ENCODE assay signal across 8 cellular contexts in the genomic region with DNA sequence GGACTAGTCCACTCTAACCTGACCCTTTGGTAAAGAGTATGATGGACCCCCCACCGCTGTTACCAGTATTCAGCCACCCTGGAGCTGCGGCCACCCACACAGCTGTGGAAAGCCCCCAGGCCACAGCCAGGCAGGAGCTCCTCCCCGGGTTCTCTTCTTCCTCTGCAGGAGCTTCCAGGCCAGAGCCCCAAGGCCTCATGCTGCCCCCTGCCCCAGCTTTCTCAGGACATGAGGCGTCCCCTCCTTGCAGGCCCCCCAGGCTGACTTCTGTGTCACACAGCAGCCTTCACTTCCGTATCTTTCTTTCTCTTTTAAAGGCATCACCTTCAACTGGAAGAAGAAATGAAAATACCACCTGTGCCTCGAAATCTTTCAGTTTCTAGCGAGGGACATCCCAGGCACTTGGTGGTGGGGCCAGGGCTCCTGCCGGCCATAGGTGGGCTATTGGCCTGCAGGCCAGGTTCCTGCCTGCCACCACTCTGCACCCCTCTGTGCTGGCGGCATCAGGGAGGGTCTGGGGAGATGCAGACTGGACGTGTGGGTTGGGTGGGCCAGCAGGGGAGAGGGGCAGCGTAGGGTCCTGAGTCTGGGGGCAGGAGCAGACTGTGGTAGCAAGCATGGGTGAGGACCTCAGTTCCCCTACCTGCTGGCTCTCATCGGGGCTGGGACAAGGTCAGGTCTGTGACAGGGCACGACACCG. TPM values are rescaled to one million over a fixed set of nuclear protein-coding genes. Genes with fewer than 3 reads are reported as not detected.
A peak's percentile ranks its signal among the peaks of the same experiment; 100 is the strongest.
DNase-seq lines count a peak whose midpoint lies in the region; ATAC-seq lines count a peak whose summit lies in the region.

No MANE protein-coding gene starts in this region.

- H3K27ac Mint-ChIP-seq in activated T-helper 1 cell treated with anti-CD3 and anti-CD28 coated beads, Interleukin-12 subunit alpha, Interleukin-12 subunit beta, Interleukin-2, Interleukin-4 antibody, amounts not matched to agents 30 ng/mL and 10 ng/mL and 1 ng/mL, durations not matched to agents 14 hours and 24 hours and 36 hours = peak overlapping the region; percentile 99

- no peaks in the 10 kb centered on the region for H3K27me3 Mint-ChIP-seq in activated T-helper 1 cell treated with anti-CD3 and anti-CD28 coated beads, Interleukin-12 subunit alpha, Interleukin-12 subunit beta, Interleukin-2, Interleukin-4 antibody, amounts not matched to agents 30 ng/mL and 10 ng/mL and 1 ng/mL, durations not matched to agents 14 hours and 24 hours and 36 hours (ENCODE audit: insufficient read depth)

- peaks cover 96% of the 10 kb centered on the region for H3K4me1 Mint-ChIP-seq in activated T-helper 1 cell treated with anti-CD3 and anti-CD28 coated beads, Interleukin-12 subunit alpha, Interleukin-12 subunit beta, Interleukin-2, Interleukin-4 antibody, amounts not matched to agents 30 ng/mL and 10 ng/mL and 1 ng/mL, durations not matched to agents 14 hours and 24 hours and 36 hours (ENCODE audit: low read depth)

- H3K4me3 ChIP-seq in skin epidermis = peak overlapping the region in 4 of 7 experiments; percentile 3 to 22 (median 8)

- no peaks in the 10 kb centered on the region for H3K9me3 Mint-ChIP-seq in activated T-helper 1 cell treated with anti-CD3 and anti-CD28 coated beads, Interleukin-12 subunit alpha, Interleukin-12 subunit beta, Interleukin-2, Interleukin-4 antibody, amounts not matched to agents 30 ng/mL and 10 ng/mL and 1 ng/mL, durations not matched to agents 14 hours and 24 hours and 36 hours

- peak; percentile 38 for DNase-seq in activated T-helper 1 cell treated with anti-CD3 and anti-CD28 coated beads, Interleukin-12 subunit alpha, Interleukin-12 subunit beta, Interleukin-2, Interleukin-4 antibody, amounts not matched to agents 30 ng/mL and 10 ng/mL and 1 ng/mL, durations not matched to agents 14 hours and 24 hours and 36 hours (ENCODE audit: low spot score)
- DNase-seq in NCI-H2196 treated with DMSO at 0.1 percent for 48 hours (lab: John Stamatoyannopoulos, UW; ENCODE audit: unreplicated experiment) = no peak
- no peak for DNase-seq in SW480 (ENCODE audit: low spot score)
- no peak for DNase-seq in caudate nucleus (lab: John Stamatoyannopoulos, UW)

- ATAC-seq in GM18870 (IDR thresholded peaks at IDR 0.05; ENCODE audit: unreplicated experiment) (peak; percentile 46), HG02610 (IDR thresholded peaks at IDR 0.05; ENCODE audit: unreplicated experiment) (peak; percentile 31), HG03139 (IDR thresholded peaks at IDR 0.05; ENCODE audit: unreplicated experiment) (no peak)

- H3K27ac ChIP-seq in skin epidermis (peak overlapping the region in 20 of 21 experiments; percentile 23 to 90 (median 72)), caudate nucleus (ENCODE audit: low read depth, low read length) (no peak overlapping the region)

- H3K4me3 Mint-ChIP-seq in activated T-helper 1 cell treated with anti-CD3 and anti-CD28 coated beads, Interleukin-12 subunit alpha, Interleukin-12 subunit beta, Interleukin-2, Interleukin-4 antibody, amounts not matched to agents 30 ng/mL and 10 ng/mL and 1 ng/mL, durations not matched to agents 14 hours and 24 hours and 36 hours = peak overlapping the region; percentile 89

- peaks cover 28% of the 10 kb centered on the region for H3K36me3 Mint-ChIP-seq in activated T-helper 1 cell treated with anti-CD3 and anti-CD28 coated beads, Interleukin-12 subunit alpha, Interleukin-12 subunit beta, Interleukin-2, Interleukin-4 antibody, amounts not matched to agents 30 ng/mL and 10 ng/mL and 1 ng/mL, durations not matched to agents 14 hours and 24 hours and 36 hours (ENCODE audit: low read depth)

- intact Hi-C loops in activated T-helper 1 cell treated with anti-CD3 and anti-CD28 coated beads, Interleukin-12 subunit alpha, Interleukin-12 subunit beta, Interleukin-2, Interleukin-4 antibody, amounts not matched to agents 30 ng/mL and 10 ng/mL and 1 ng/mL, durations not matched to agents 14 hours and 24 hours and 36 hours (cut with micrococcal nuclease) = loop anchor here (1.0 to 5.0 kb wide), 9 partner anchors 8 to 354 kb away; a partner anchor contains a TSS

RNA-seq across cellular contexts. Expression of a gene that starts 19.9 kb away (rescaled TPM):
- total RNA-seq in activated T-helper 1 cell treated with anti-CD3 and anti-CD28 coated beads, Interleukin-12 subunit alpha, Interleukin-12 subunit beta, Interleukin-2, Interleukin-4 antibody, amounts not matched to agents 30 ng/mL and 10 ng/mL and 1 ng/mL, durations not matched to agents 14 hours and 24 hours and 36 hours = 129 and 137 TPM in 2 replicates
